In the genomic region with DNA sequence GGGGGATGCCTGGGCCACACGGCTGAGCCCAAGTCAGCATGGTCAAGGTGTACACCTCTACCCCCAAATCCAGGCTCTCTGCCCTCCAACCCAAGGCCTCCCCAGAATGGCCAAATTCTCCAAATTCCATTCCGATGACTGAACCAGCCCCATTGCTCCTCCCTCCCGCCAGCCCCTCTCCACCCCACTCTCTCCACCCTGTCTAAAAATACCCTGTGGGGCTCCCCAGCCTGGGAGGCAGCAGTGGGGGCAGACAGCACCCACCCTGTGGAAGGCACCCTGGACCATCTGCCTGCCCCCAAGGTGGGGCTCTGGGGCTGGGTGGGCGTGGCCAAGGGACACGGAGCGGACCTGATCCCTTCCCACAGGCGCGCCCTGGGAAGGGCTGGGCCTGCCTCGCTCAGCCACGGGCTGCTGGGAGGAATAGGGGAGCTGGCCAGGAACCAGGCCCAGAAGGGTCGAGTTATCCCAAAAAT, we compare ENCODE assay signal across 12 cellular contexts. TPM values are rescaled to one million over a fixed set of nuclear protein-coding genes. Genes with fewer than 3 reads are reported as not detected.
DNase-seq lines count a peak whose midpoint lies in the region; TF ChIP-seq lines count a peak whose summit lies in the region.
"Had no signal": no experiment of that assay in that cellular context is flagged by ENCODE, and none has a peak within 500 bp of the region (broad histone marks: within the 10 kb centered on the region; RNA-seq: fewer than 3 reads in every experiment).

No MANE protein-coding gene starts in this region.

- in situ Hi-C loops in ACHN (cut with HindIII; ENCODE audit: low pct_ligation_motif_present, low pct_unique_long_range_greater_than_20kb, low sequenced_read_pairs): no loop called here
- in situ Hi-C loops in G401 (cut with HindIII; ENCODE audit: low sequenced_read_pairs): no loop called here

- no peaks in the 10 kb centered on the region for H3K9me3 Mint-ChIP-seq in nephron progenitor cell
- H3K9me3 Mint-ChIP-seq: CD4-positive, CD25-positive, alpha-beta regulatory T cell had no signal

- H3K27ac Mint-ChIP-seq in nephron progenitor cell: peak overlapping the region; percentile 95
- H3K27ac Mint-ChIP-seq: CD4-positive, CD25-positive, alpha-beta regulatory T cell had no signal

- H3K27me3 Mint-ChIP-seq in nephron progenitor cell (ENCODE audit: low read depth, poor library complexity): no peaks in the 10 kb centered on the region

- H3K4me3 ChIP-seq in fibroblast of pulmonary artery (replicated peaks; ENCODE audit: low read depth, low read length): no peak overlapping the region

- peaks cover 9% of the 10 kb centered on the region for H3K36me3 Mint-ChIP-seq in nephron progenitor cell (ENCODE audit: low read depth)
- H3K36me3 Mint-ChIP-seq: CD4-positive, CD25-positive, alpha-beta regulatory T cell had no signal

- H3K4me3 Mint-ChIP-seq in nephron progenitor cell: no peak overlapping the region
- H3K4me3 Mint-ChIP-seq: CD4-positive, CD25-positive, alpha-beta regulatory T cell had no signal

- peak; percentile 74 for DNase-seq in ACHN
- DNase-seq in NCI-H510A (lab: John Stamatoyannopoulos, UW): peak; percentile 59
- peak; percentile 56 for DNase-seq in fibroblast of pulmonary artery (ENCODE audit: low read depth)
- DNase-seq in nephron progenitor cell: peak; percentile 51
- DNase-seq in C1 segment of cervical spinal cord (lab: John Stamatoyannopoulos, UW): no peak
- DNase-seq in activated T-cell treated with anti-CD3 and anti-CD28 coated beads, Interleukin-2, amount 50 U/mL, for 48 hours: no peak
- no peak for DNase-seq in head of caudate nucleus
- DNase-seq in G401 (ENCODE audit: low spot score): no peak
- DNase-seq: activated CD8-positive, alpha-beta memory T cell treated with anti-CD3 and anti-CD28 coated beads for 24 hours; CD4-positive, CD25-positive, alpha-beta regulatory T cell; NCI-H1048 had no signal

- TF ChIP-seq CTCF in fibroblast of pulmonary artery (IDR thresholded peaks at IDR 0.05; ENCODE audit: low read length, missing control alignments): no peak
- no peak for TF ChIP-seq CTCF in nephron progenitor cell (IDR thresholded peaks at IDR 0.05)

- H3K4me1 Mint-ChIP-seq in nephron progenitor cell: peaks cover 62% of the 10 kb centered on the region

- intact Hi-C loops in head of caudate nucleus (cut with DNase I): no loop called here

RNA-seq across cellular contexts. Expression of gene TEAD3, which starts 11.4 kb away (rescaled TPM):
- 15.6 and 19.4 TPM in 2 replicates for total RNA-seq in G401 (2014; rRNA removed; shearing (Covaris generic))
- total RNA-seq: CD4-positive, CD25-positive, alpha-beta regulatory T cell had no signal

RNA-seq across cellular contexts. Expression of gene RPL10A, which starts 17.2 kb away (rescaled TPM):
- 3,184 and 4,000 TPM in 2 replicates for total RNA-seq in G401 (2014; rRNA removed; shearing (Covaris generic))

RNA-seq across cellular contexts. Expression of gene TULP1, which starts 27.3 kb away (rescaled TPM):
- not detected in 2 replicates for total RNA-seq in G401 (2014; rRNA removed; shearing (Covaris generic))
- total RNA-seq: CD4-positive, CD25-positive, alpha-beta regulatory T cell; epithelial cell of proximal tubule had no signal

RNA-seq across cellular contexts. Expression of gene FANCE, which starts 33.3 kb away (rescaled TPM):
- 21.0 and 22.2 TPM in 2 replicates for total RNA-seq in G401 (2014; rRNA removed; shearing (Covaris generic))

Comparison
In these comparisons a context has a peak if more than half of its experiments do, and no peak if none do; other contexts are left out.
1. DNase-seq: peak in ACHN (single experiment), NCI-H510A (single experiment), fibroblast of pulmonary artery (single experiment) and nephron progenitor cell (single experiment); none in C1 segment of cervical spinal cord (0 of 14), activated T-cell treated with anti-CD3 and anti-CD28 coated beads, Interleukin-2, amount 50 U/mL, for 48 hours (0 of 2), head of caudate nucleus (0 of 42) and G401 (single experiment).